ENCODE assay signal across 14 cellular contexts in genomic region chr12:82870825-82871377, GRCh38.
A peak's percentile ranks its signal among the peaks of the same experiment; 100 is the strongest.
DNase-seq lines count a peak whose midpoint lies in the region; ATAC-seq and TF ChIP-seq lines count a peak whose summit lies in the region.
"Had no signal": no experiment of that assay in that cellular context is flagged by ENCODE, and none has a peak within 500 bp of the region (broad histone marks: within the 10 kb centered on the region; RNA-seq: fewer than 3 reads in every experiment).

No MANE protein-coding gene starts in this region.

- peak; percentile 31 for DNase-seq in Ammon's horn (ENCODE audit: low spot score)
- peak; percentile 28 for DNase-seq in SK-N-MC (ENCODE audit: low read depth, low spot score)
- no peak for DNase-seq in psoas muscle
- no peak for DNase-seq in tibial artery
- DNase-seq in aorta: no peak
- DNase-seq: brain microvascular endothelial cell, H9, NCI-H82, occipital lobe, uterus had no signal

- ATAC-seq in GM19324 (IDR thresholded peaks at IDR 0.05; ENCODE audit: low FRiP score, unreplicated experiment) (peak; percentile 87), HG02852 (IDR thresholded peaks at IDR 0.05; ENCODE audit: unreplicated experiment) (peak; percentile 67), psoas muscle (no peak), GM19397 (IDR thresholded peaks at IDR 0.05; ENCODE audit: unreplicated experiment) (no peak), aorta (ENCODE audit: low FRiP score) (no peak)
- ATAC-seq: activated CD4-positive, CD25-positive, alpha-beta regulatory T cell treated with anti-CD3 and anti-CD28 coated beads, Interleukin-2, amount 50 U/mL, for 24 hours had no signal

- no peaks in the 10 kb centered on the region for H3K4me1 ChIP-seq in psoas muscle
- no peaks in the 10 kb centered on the region for H3K4me1 ChIP-seq in tibial artery
- no peaks in the 10 kb centered on the region for H3K4me1 ChIP-seq in aorta (ENCODE audit: control insufficient read depth in 1 of 2, insufficient read depth in 2 of 2, low read length in 2 of 2)
- H3K4me1 ChIP-seq: uterus had no signal

- TF ChIP-seq CTCF in psoas muscle (IDR thresholded peaks at IDR 0.05) (no peak), tibial artery (IDR thresholded peaks at IDR 0.05) (no peak)

- H3K4me3 ChIP-seq in SK-N-MC (peak overlapping the region; percentile 33), psoas muscle (no peak overlapping the region), tibial artery (no peak overlapping the region), aorta (ENCODE audit: low read length in 2 of 2) (no peak overlapping the region)
- H3K4me3 ChIP-seq: uterus had no signal

- H3K27ac ChIP-seq in SK-N-MC (peak overlapping the region; percentile 76), psoas muscle (no peak overlapping the region), tibial artery (no peak overlapping the region), aorta (ENCODE audit: low read depth in 1 of 2, low read length in 2 of 2) (no peak overlapping the region)
- H3K27ac ChIP-seq: brain microvascular endothelial cell, uterus had no signal

- H3K9ac ChIP-seq in SK-N-MC (ENCODE audit: insufficient read length): no peak overlapping the region

- no peaks in the 10 kb centered on the region for H3K9me3 ChIP-seq in SK-N-MC (ENCODE audit: low read depth, low read length)
- no peaks in the 10 kb centered on the region for H3K9me3 ChIP-seq in psoas muscle
- H3K9me3 ChIP-seq in tibial artery: no peaks in the 10 kb centered on the region
- H3K9me3 ChIP-seq in aorta (ENCODE audit: control insufficient read depth, low read length): no peaks in the 10 kb centered on the region
- H3K9me3 ChIP-seq: uterus had no signal

- H3K36me3 ChIP-seq in SK-N-MC (ENCODE audit: insufficient read depth, low read length) (no peaks in the 10 kb centered on the region), psoas muscle (ENCODE audit: insufficient read depth in 1 of 2, low read depth in 1 of 2) (no peaks in the 10 kb centered on the region), tibial artery (no peaks in the 10 kb centered on the region), aorta (ENCODE audit: control insufficient read depth in 1 of 2, insufficient read depth in 2 of 2, low read length in 1 of 2) (no peaks in the 10 kb centered on the region)
- H3K36me3 ChIP-seq: brain microvascular endothelial cell, uterus had no signal

- intact Hi-C loops in psoas muscle (cut with DNase I) (no loop called here), tibial artery (cut with DNase I; ENCODE audit: low total_unique reads) (no loop called here), aorta (cut with DNase I) (no loop called here)

- H3K27me3 ChIP-seq in psoas muscle (ENCODE audit: insufficient read depth in 3 of 3, low read length in 2 of 3) (no peaks in the 10 kb centered on the region), tibial artery (no peaks in the 10 kb centered on the region), aorta (ENCODE audit: control insufficient read depth in 1 of 2, insufficient read depth in 2 of 2, low read length in 1 of 2) (no peaks in the 10 kb centered on the region)
- H3K27me3 ChIP-seq: brain microvascular endothelial cell, uterus had no signal

Comparison
In these comparisons a context has a peak if more than half of its experiments do, and no peak if none do; other contexts are left out.
1. DNase-seq: peak in Ammon's horn (single experiment) and SK-N-MC (single experiment); none in psoas muscle (0 of 2), tibial artery (0 of 2) and aorta (0 of 2).
2. ATAC-seq: peak in GM19324 (single experiment) and HG02852 (single experiment); none in psoas muscle (0 of 4), GM19397 (single experiment) and aorta (single experiment).